In genomic region chr3:55659701-55660100, GRCh38 we compare ENCODE assay signal across 19 cellular contexts.
"Had no signal": no experiment of that assay in that cellular context is flagged by ENCODE, and none has a peak within 500 bp of the region (broad histone marks: within the 10 kb centered on the region; RNA-seq: fewer than 3 reads in every experiment).

No MANE protein-coding gene starts in this region.

- H3K27me3 ChIP-seq: SJSA1 had no signal

- H3K4me3 ChIP-seq: SJSA1, SK-N-MC had no signal

- H3K36me3 ChIP-seq: SJSA1 had no signal

- FAIRE-seq: RCC 7860 had no signal

- DNase-seq: IMR-90, KG1, NCI-H1092, NCI-H1105 treated with DMSO at 0.1 percent for 48 hours, NCI-H1417 treated with DMSO at 0.1 percent for 48 hours, NCI-H146, NCI-H1694 treated with DMSO at 0.1 percent for 48 hours, NCI-H1930, NCI-H2081, NCI-H2107, NCI-H2227 treated with DMSO at 0.1 percent for 48 hours, NCI-H524, NCI-H774, Right ventricle myocardium superior, RPMI8226, SIG-M5 had no signal

- H3K9me3 ChIP-seq: SJSA1 had no signal

- H3K27ac ChIP-seq: SJSA1, SK-N-MC had no signal
